10 cellular contexts compared by ENCODE assay signal in genomic region chr4:76585270-76585669, GRCh38.
DNase-seq lines count a peak whose midpoint lies in the region; ATAC-seq and TF ChIP-seq lines count a peak whose summit lies in the region.
"Had no signal": no experiment of that assay in that cellular context is flagged by ENCODE, and none has a peak within 500 bp of the region (broad histone marks: within the 10 kb centered on the region; RNA-seq: fewer than 3 reads in every experiment).

No MANE protein-coding gene starts in this region.

- H2BK15ac ChIP-seq in H9 (ENCODE audit: low read depth, low read length), result no peak overlapping the region

- H3K4ac ChIP-seq in H9 (ENCODE audit: low read depth, low read length) (no peak overlapping the region), trophoblast cell (ENCODE audit: low read depth, low read length) (no peak overlapping the region)

- H3K4me1 Mint-ChIP-seq in H9, result peaks cover 54 to 59% of the 10 kb centered on the region in 2 experiments
- H3K4me1 Mint-ChIP-seq in WTC11, result peaks cover 61% of the 10 kb centered on the region

- no peak overlapping the region for H3K18ac ChIP-seq in H9 (ENCODE audit: insufficient read length, low read depth, low read length)
- no peak overlapping the region for H3K18ac ChIP-seq in trophoblast cell (ENCODE audit: low read length)

- no peak overlapping the region for H3K9ac ChIP-seq in H9 (ENCODE audit: extremely low read depth, insufficient read length, low read length)
- no peak overlapping the region for H3K9ac ChIP-seq in trophoblast cell (ENCODE audit: low read length)

- H3K36me3 Mint-ChIP-seq in H9 (ENCODE audit: insufficient read depth in 1 of 3, low read depth in 3 of 3) (no peaks in the 10 kb centered on the region), WTC11 (no peaks in the 10 kb centered on the region)
- H3K36me3 Mint-ChIP-seq: T-cell had no signal

- H3K23me2 ChIP-seq in H9 (ENCODE audit: insufficient read length, low read depth, low read length, poor library complexity, severe bottlenecking), result peaks cover 5% of the 10 kb centered on the region

- no peak overlapping the region for H2BK20ac ChIP-seq in H9 (ENCODE audit: low read depth, low read length, poor library complexity, severe bottlenecking)

- CTCF ChIA-PET in WTC11 (lab: Charles Lee), result interaction anchor here (0.7 to 2.1 kb wide), 16 partner anchors 12 to 187 kb away, joined by 3 to 9 read pairs (median 4); partner anchors contain the start of gene SHROOM3

- H3K9me3 ChIP-seq in H9 (ENCODE audit: control insufficient read depth, low read depth, low read length) (no peaks in the 10 kb centered on the region), trophoblast cell (ENCODE audit: insufficient read depth, low read depth, low read length) (no peaks in the 10 kb centered on the region)

- H3K79me2 ChIP-seq in H9 (ENCODE audit: insufficient read depth, low read length), result no peaks in the 10 kb centered on the region
- H3K79me2 ChIP-seq in trophoblast cell (ENCODE audit: control insufficient read depth, insufficient read depth, low read length, poor library complexity), result peaks cover 7% of the 10 kb centered on the region

- no peak overlapping the region for H4K12ac ChIP-seq in trophoblast cell (ENCODE audit: low read depth, low read length)

- no peak overlapping the region for H2AFZ ChIP-seq in H9 (ENCODE audit: low read length)
- no peak overlapping the region for H2AFZ ChIP-seq in trophoblast cell (ENCODE audit: insufficient read depth, low read length, poor library complexity)

- POLR2A ChIA-PET in WTC11 (lab: Charles Lee), result interaction anchor here (0.7 to 1.9 kb wide), 6 partner anchors 16 to 113 kb away, joined by 3 to 11 read pairs (median 4); no protein-coding TSS in a partner anchor

- no peak overlapping the region for H3K4me3 ChIP-seq in trophoblast cell (ENCODE audit: low read depth, low read length)

- H3K4me3 Mint-ChIP-seq in H9 (peak overlapping the region; percentile 78 to 82; a peak in 4 of 5 replicates), WTC11 (peak overlapping the region; percentile 74)

- DNase-seq in H9 (no peak), WTC11 (ENCODE audit: low spot score) (no peak), left ventricle myocardium superior (no peak), trophoblast cell (no peak), COLO668 (lab: John Stamatoyannopoulos, UW; ENCODE audit: unreplicated experiment) (no peak)
- DNase-seq in activated CD8-positive, alpha-beta memory T cell treated with anti-CD3 and anti-CD28 coated beads for 24 hours, result no peak
- DNase-seq: activated T-cell treated with anti-CD3 and anti-CD28 coated beads for 4 hours had no signal

- H3K79me1 ChIP-seq in H9 (ENCODE audit: insufficient read depth, low read depth, low read length, poor library complexity, severe bottlenecking), result no peaks in the 10 kb centered on the region
- H3K79me1 ChIP-seq in trophoblast cell (ENCODE audit: low read length), result peaks cover 26% of the 10 kb centered on the region

- ATAC-seq in WTC11, result no peak
- peak; percentile 13 for ATAC-seq in left ventricle myocardium superior
- no peak for ATAC-seq in HG03139 (IDR thresholded peaks at IDR 0.05; ENCODE audit: unreplicated experiment)
- no peak for ATAC-seq in GM21723 (IDR thresholded peaks at IDR 0.05; ENCODE audit: unreplicated experiment)

- H3K27me3 Mint-ChIP-seq in H9 (ENCODE audit: low read depth), result no peaks in the 10 kb centered on the region
- no peaks in the 10 kb centered on the region for H3K27me3 Mint-ChIP-seq in WTC11 (ENCODE audit: low read depth)

- peak overlapping the region in 1 of 3 experiments; percentile 29; a peak in 2 of 7 replicates for H3K27ac Mint-ChIP-seq in H9
- peak overlapping the region; percentile 94 for H3K27ac Mint-ChIP-seq in WTC11
- H3K27ac Mint-ChIP-seq: T-cell had no signal

- H3T11ph ChIP-seq in H9 (ENCODE audit: low read length), result no peak overlapping the region

- H3K4me2 ChIP-seq in H9 (ENCODE audit: insufficient read depth, insufficient read length, low read length) (peak overlapping the region; percentile 66), trophoblast cell (ENCODE audit: low read length) (peak overlapping the region; percentile 7)

- H3K27me3 ChIP-seq in H9 (ENCODE audit: insufficient read depth, low read length) (no peaks in the 10 kb centered on the region), trophoblast cell (ENCODE audit: insufficient read depth, low read length) (no peaks in the 10 kb centered on the region)

- H3K4me1 ChIP-seq in H9 (ENCODE audit: insufficient read depth, low read length), result peaks cover 13% of the 10 kb centered on the region
- peaks cover 22 to 28% of the 10 kb centered on the region in 2 experiments for H3K4me1 ChIP-seq in trophoblast cell (ENCODE audit: control insufficient read depth in 1 of 2, insufficient read depth in 2 of 2, low read length in 2 of 2)

- H2BK12ac ChIP-seq in H9 (ENCODE audit: insufficient read length, low read depth, low read length) (no peak overlapping the region), trophoblast cell (ENCODE audit: low read length) (no peak overlapping the region)

- intact Hi-C loops in left ventricle myocardium superior (cut with micrococcal nuclease), result loop anchor here (10.0 kb wide), 1 partner anchor 70 kb away; no protein-coding TSS in a partner anchor

- no peak overlapping the region for H4K5ac ChIP-seq in H9 (ENCODE audit: insufficient read length, low read depth, low read length)

- H2AK5ac ChIP-seq in H9 (ENCODE audit: insufficient read length, low read length) (no peak overlapping the region), trophoblast cell (ENCODE audit: low read length) (no peak overlapping the region)

- no peak overlapping the region for H3K27ac ChIP-seq in H9 (ENCODE audit: insufficient read length, low read depth, low read length)
- peak overlapping the region; percentile 76 for H3K27ac ChIP-seq in trophoblast cell (ENCODE audit: low read depth, low read length)

- H3K14ac ChIP-seq in H9 (ENCODE audit: insufficient read depth, low read length), result no peak overlapping the region
- no peak overlapping the region for H3K14ac ChIP-seq in trophoblast cell (ENCODE audit: low read length)

- TF ChIP-seq CTCF in H9 (conservative IDR thresholded peaks at IDR 0.05) (no peak), WTC11 (IDR thresholded peaks at IDR 0.05) (no peak)

- H3K23ac ChIP-seq in H9 (ENCODE audit: insufficient read length, low read depth, low read length) (no peak overlapping the region), trophoblast cell (ENCODE audit: low read length) (no peak overlapping the region)

- no peaks in the 10 kb centered on the region for H4K20me1 ChIP-seq in H9 (ENCODE audit: control insufficient read depth, insufficient read depth, insufficient read length)

- H2BK120ac ChIP-seq in H9 (ENCODE audit: low read depth, low read length, poor library complexity, severe bottlenecking) (no peak overlapping the region), trophoblast cell (ENCODE audit: insufficient read depth, low read length, poor library complexity) (no peak overlapping the region)

- no peak overlapping the region for H4K91ac ChIP-seq in H9 (ENCODE audit: insufficient read length, low read depth, low read length)
- no peak overlapping the region for H4K91ac ChIP-seq in trophoblast cell (ENCODE audit: low read depth, low read length)

- H3K9me3 Mint-ChIP-seq in H9 (no peaks in the 10 kb centered on the region; a peak in 1 of 5 replicates), WTC11 (no peaks in the 10 kb centered on the region)
- H3K9me3 Mint-ChIP-seq: T-cell had no signal

- H3K56ac ChIP-seq in H9 (ENCODE audit: insufficient read length, low read depth, low read length), result no peak overlapping the region

- WGBS in H9 (ENCODE audit: extremely low coverage, insufficient read length, low lambda C conversion rate), result no CpG with 5 or more reads among the region's 5 CpGs
- WGBS in trophoblast cell (ENCODE audit: extremely low coverage, insufficient coverage, insufficient read length), result no CpG with 5 or more reads among the region's 5 CpGs

- peaks cover 0 to 2% of the 10 kb centered on the region in 2 experiments for H3K36me3 ChIP-seq in trophoblast cell (ENCODE audit: control insufficient read depth in 1 of 2, insufficient read depth in 2 of 2, low read length in 2 of 2)

- no peak overlapping the region for H4K8ac ChIP-seq in H9 (replicated peaks; ENCODE audit: insufficient read length, low read depth, low read length)
- H4K8ac ChIP-seq in trophoblast cell (ENCODE audit: low read depth, low read length), result no peak overlapping the region

- H2BK5ac ChIP-seq in H9 (ENCODE audit: insufficient read length, low read length), result no peak overlapping the region
- H2BK5ac ChIP-seq in trophoblast cell (ENCODE audit: low read depth, low read length, poor library complexity), result no peak overlapping the region

TF ChIP-seq in WTC11, 78 proteins besides CTCF, POLR2A, EP300 and RAD21:
- TF ChIP-seq RELA (CRISPR knock-in tag; IDR thresholded peaks at IDR 0.05; ENCODE audit: borderline replicate concordance) (no peak), ZBTB43 (CRISPR knock-in tag; IDR thresholded peaks at IDR 0.05) (no peak), ESRRA (CRISPR knock-in tag; IDR thresholded peaks at IDR 0.05; ENCODE audit: borderline replicate concordance) (no peak), E2F5 (CRISPR knock-in tag; IDR thresholded peaks at IDR 0.05) (no peak)
